ENCODE assay signal across 1 cellular context in genomic region chr16:66552288-66553143, GRCh38.
A peak's percentile ranks its signal among the peaks of the same experiment; 100 is the strongest.
TF ChIP-seq lines count a peak whose summit lies in the region.

TSS of gene CKLF (plus strand) at chr16:66552576. CDS start at chr16:66552716, 140 bp downstream.

TF ChIP-seq in HEK293, 187 proteins besides CTCF, POLR2A, EP300 and RAD21 (continued from another document):
- TF ChIP-seq ZNF449 (tag by site-specific recombination; IDR thresholded peaks at IDR 0.05) (no peak), ZBTB6 (tag by site-specific recombination; IDR thresholded peaks at IDR 0.05) (peak; percentile 71), ZBTB8A (tag by site-specific recombination; IDR thresholded peaks at IDR 0.05) (peak; percentile 91), GLIS2 (tag by site-specific recombination; IDR thresholded peaks at IDR 0.05) (no peak; the same call in 1 of the 2 replicates), ZNF529 (tag by site-specific recombination; IDR thresholded peaks at IDR 0.05; ENCODE audit: insufficient replicate concordance) (no peak), SP2 (tag by site-specific recombination; IDR thresholded peaks at IDR 0.05) (peak; percentile 85), PRDM1 (tag by site-specific recombination; IDR thresholded peaks at IDR 0.05) (peak; percentile 39; the same call in 1 of the 2 replicates), ZNF398 (tag by site-specific recombination; IDR thresholded peaks at IDR 0.05) (peak; percentile 23; the same call in 1 of the 2 replicates), ZNF341 (tag by site-specific recombination; IDR thresholded peaks at IDR 0.05; ENCODE audit: low read depth) (peak; percentile 98), HIC1 (tag by site-specific recombination; IDR thresholded peaks at IDR 0.05) (no peak)
